Comparison of ENCODE assay signal across 1 cellular context in genomic region chr2:72982219-72982618, GRCh38.
TF ChIP-seq lines count a peak whose summit lies in the region.

No MANE protein-coding gene starts in this region.

TF ChIP-seq in HCT116, 20 proteins besides CTCF, POLR2A, EP300 and RAD21 (continued from another document):
- TF ChIP-seq REST (IDR thresholded peaks at IDR 0.05; ENCODE audit: low read depth) (no peak), YY1 (IDR thresholded peaks at IDR 0.05; ENCODE audit: extremely low read depth, insufficient replicate concordance, low read depth, low read length) (no peak)
TF ChIP-seq in HCT116: peak in this region for 0.
